Comparison of ENCODE assay signal across 19 cellular contexts in genomic region chr6:151330130-151330715, GRCh38.
DNase-seq lines count a peak whose midpoint lies in the region; ATAC-seq and TF ChIP-seq lines count a peak whose summit lies in the region.
"Had no signal": no experiment of that assay in that cellular context is flagged by ENCODE, and none has a peak within 500 bp of the region (broad histone marks: within the 10 kb centered on the region; RNA-seq: fewer than 3 reads in every experiment).

No MANE protein-coding gene starts in this region.

- no peaks in the 10 kb centered on the region for H3K9me3 Mint-ChIP-seq in nephron
- no peaks in the 10 kb centered on the region for H3K9me3 Mint-ChIP-seq in activated naive CD4-positive, alpha-beta T cell treated with anti-CD3 and anti-CD28 coated beads, Interleukin-2, amount 50 U/mL, for 72 hours
- H3K9me3 Mint-ChIP-seq: activated naive CD4-positive, alpha-beta T cell treated with anti-CD3 and anti-CD28 coated beads, Interleukin-2, amount 50 U/mL, for 24 hours; stimulated activated effector memory CD8-positive, alpha-beta T cell treated with anti-CD3 and anti-CD28 coated beads, Interleukin-12 subunit alpha, Interleukin-12 subunit beta, amount 100 ng/mL, for 72 hours had no signal

- peak overlapping the region in 2 of 3 experiments; percentile 4 to 39 for H3K4me3 Mint-ChIP-seq in nephron
- H3K4me3 Mint-ChIP-seq: activated CD4-positive, alpha-beta T cell treated with anti-CD3 and anti-CD28 coated beads for 36 hours; activated naive CD4-positive, alpha-beta T cell treated with anti-CD3 and anti-CD28 coated beads, Interleukin-2, amount 50 U/mL, for 24 hours; B cell; stimulated activated effector memory CD8-positive, alpha-beta T cell treated with anti-CD3 and anti-CD28 coated beads, Interleukin-12 subunit alpha, Interleukin-12 subunit beta, amount 100 ng/mL, for 72 hours had no signal

- H3K4me3 ChIP-seq in AG04449 (ENCODE audit: low read depth, low read length) (no peak overlapping the region), HEK293 (ENCODE audit: low read depth, low read length) (no peak overlapping the region), brain microvascular endothelial cell (ENCODE audit: low read depth, low read length) (no peak overlapping the region), WERI-Rb-1 (ENCODE audit: low read depth, low read length) (no peak overlapping the region)
- H3K4me3 ChIP-seq: mucosa of descending colon, skin epidermis, upper lobe of left lung had no signal

- H3K9me3 ChIP-seq in HEK293 (ENCODE audit: control insufficient read depth, insufficient read depth, low read depth, low read length) (no peaks in the 10 kb centered on the region), WERI-Rb-1 (ENCODE audit: severe bottlenecking) (no peaks in the 10 kb centered on the region)
- H3K9me3 ChIP-seq: mucosa of descending colon, upper lobe of left lung had no signal

- H3K36me3 ChIP-seq in HEK293 (ENCODE audit: control insufficient read depth in 2 of 2, insufficient read depth in 1 of 2, low read length in 2 of 2) (no peaks in the 10 kb centered on the region; a peak in 1 of 3 replicates), brain microvascular endothelial cell (replicated peaks) (peaks cover 20% of the 10 kb centered on the region), WERI-Rb-1 (no peaks in the 10 kb centered on the region)
- H3K36me3 ChIP-seq: upper lobe of left lung had no signal

- no peaks in the 10 kb centered on the region for H3K4me1 ChIP-seq in HEK293 (ENCODE audit: control insufficient read depth, insufficient read depth, low read length)

- CTCF ChIA-PET in AG04449 (lab: Yijun Ruan, JAX) (interaction anchor here (0.7 to 19.1 kb wide), 5 partner anchors 54 to 513 kb away, joined by 3 to 573 read pairs (median 12); no protein-coding TSS in a partner anchor), HEK293 (lab: Yijun Ruan, JAX) (interaction anchor here (0.5 to 16.8 kb wide), 6 partner anchors 236 to 1258 kb away, joined by 3 to 512 read pairs (median 4); no protein-coding TSS in a partner anchor)

- peak overlapping the region; percentile 70 to 80 (median 72) for H3K27ac Mint-ChIP-seq in nephron
- H3K27ac Mint-ChIP-seq in activated naive CD4-positive, alpha-beta T cell treated with anti-CD3 and anti-CD28 coated beads, Interleukin-2, amount 50 U/mL, for 72 hours, result no peak overlapping the region
- H3K27ac Mint-ChIP-seq: activated CD4-positive, alpha-beta T cell treated with anti-CD3 and anti-CD28 coated beads for 36 hours; activated naive CD4-positive, alpha-beta T cell treated with anti-CD3 and anti-CD28 coated beads, Interleukin-2, amount 50 U/mL, for 24 hours; B cell; stimulated activated effector memory CD8-positive, alpha-beta T cell treated with anti-CD3 and anti-CD28 coated beads, Interleukin-12 subunit alpha, Interleukin-12 subunit beta, amount 100 ng/mL, for 72 hours had no signal

- in situ Hi-C loops in brain microvascular endothelial cell (cut with HindIII; ENCODE audit: low pct_ligation_motif_present, low sequenced_read_pairs), result no loop called here

- peaks cover 30% of the 10 kb centered on the region for H3K36me3 Mint-ChIP-seq in nephron (ENCODE audit: low read depth)
- no peaks in the 10 kb centered on the region for H3K36me3 Mint-ChIP-seq in activated naive CD4-positive, alpha-beta T cell treated with anti-CD3 and anti-CD28 coated beads, Interleukin-2, amount 50 U/mL, for 72 hours
- H3K36me3 Mint-ChIP-seq: activated naive CD4-positive, alpha-beta T cell treated with anti-CD3 and anti-CD28 coated beads, Interleukin-2, amount 50 U/mL, for 24 hours; stimulated activated effector memory CD8-positive, alpha-beta T cell treated with anti-CD3 and anti-CD28 coated beads, Interleukin-12 subunit alpha, Interleukin-12 subunit beta, amount 100 ng/mL, for 72 hours had no signal

- peaks cover 71% of the 10 kb centered on the region for H3K4me1 Mint-ChIP-seq in nephron

- peaks cover 4% of the 10 kb centered on the region for H3K27me3 Mint-ChIP-seq in nephron (ENCODE audit: low read depth)

- TF ChIP-seq CTCF in AG04449 (IDR thresholded peaks at IDR 0.05; ENCODE audit: insufficient read depth, low read length, missing control alignments) (no peak), HEK293 (tag by site-specific recombination; IDR thresholded peaks at IDR 0.05) (no peak), brain microvascular endothelial cell (IDR thresholded peaks at IDR 0.05; ENCODE audit: low read depth, low read length, missing control alignments) (no peak), nephron (IDR thresholded peaks at IDR 0.05; ENCODE audit: unreplicated experiment in 3 of 3) (no peak), WERI-Rb-1 (IDR thresholded peaks at IDR 0.05; ENCODE audit: low read depth, low read length) (no peak)

- H3K27me3 ChIP-seq in brain microvascular endothelial cell (replicated peaks) (no peaks in the 10 kb centered on the region), WERI-Rb-1 (ENCODE audit: insufficient read depth, low read depth, severe bottlenecking) (no peaks in the 10 kb centered on the region)
- H3K27me3 ChIP-seq: upper lobe of left lung had no signal

- DNase-seq in AG04449 (ENCODE audit: low read depth, low spot score) (peak; percentile 69), brain microvascular endothelial cell (peak; percentile 29), hippocampal formation (lab: John Stamatoyannopoulos, UW) (no peak), WERI-Rb-1 (no peak)
- no peak for DNase-seq in activated naive CD4-positive, alpha-beta T cell treated with anti-CD3 and anti-CD28 coated beads, Interleukin-2, amount 50 U/mL, for 72 hours (ENCODE audit: low spot score in 2 of 2)
- DNase-seq: activated CD4-positive, alpha-beta T cell treated with anti-CD3 and anti-CD28 coated beads for 36 hours; cerebellar nuclear complex; DMS153; mucosa of descending colon; NCI-H1694 treated with DMSO at 0.1 percent for 48 hours; NCI-H510A; upper lobe of left lung had no signal

- POLR2A ChIA-PET in AG04449 (lab: Yijun Ruan, JAX), result no interaction called here
- POLR2A ChIA-PET in HEK293 (lab: Yijun Ruan, JAX), result interaction anchor here (0.8 kb wide), 1 partner anchor 60 kb away, joined by 3 read pairs; no protein-coding TSS in a partner anchor

- no peak for ATAC-seq in activated naive CD4-positive, alpha-beta T cell treated with anti-CD3 and anti-CD28 coated beads, Interleukin-2, amount 50 U/mL, for 72 hours
- no peak for ATAC-seq in HG03135 (IDR thresholded peaks at IDR 0.05; ENCODE audit: unreplicated experiment)
- ATAC-seq: activated CD4-positive, alpha-beta T cell treated with anti-CD3 and anti-CD28 coated beads for 36 hours; mucosa of descending colon; stimulated activated effector memory CD8-positive, alpha-beta T cell treated with anti-CD3 and anti-CD28 coated beads, Interleukin-12 subunit alpha, Interleukin-12 subunit beta, amount 100 ng/mL, for 72 hours had no signal

- H3K27ac ChIP-seq in HEK293 (ENCODE audit: extremely low read depth, low read depth, low read length), result no peak overlapping the region
- no peak overlapping the region for H3K27ac ChIP-seq in brain microvascular endothelial cell
- no peak overlapping the region for H3K27ac ChIP-seq in WERI-Rb-1
- H3K27ac ChIP-seq: skin epidermis, upper lobe of left lung had no signal

TF ChIP-seq in HEK293, 187 proteins besides CTCF, POLR2A, EP300 and RAD21:
- peak; percentile 77 for TF ChIP-seq ATF2 (tag by site-specific recombination; IDR thresholded peaks at IDR 0.05; ENCODE audit: low read depth)
- no peak for TF ChIP-seq GLI2 (tag by site-specific recombination; IDR thresholded peaks at IDR 0.05; ENCODE audit: borderline replicate concordance, low read depth)

Comparison
In these comparisons a context has a peak if more than half of its experiments do, and no peak if none do; other contexts are left out.
1. DNase-seq: peak in AG04449 (single experiment) and brain microvascular endothelial cell (single experiment); none in activated naive CD4-positive, alpha-beta T cell treated with anti-CD3 and anti-CD28 coated beads, Interleukin-2, amount 50 U/mL, for 72 hours (0 of 2), hippocampal formation (0 of 2) and WERI-Rb-1 (single experiment).
2. H3K27ac Mint-ChIP-seq: peak in nephron (3 of 3); none in activated naive CD4-positive, alpha-beta T cell treated with anti-CD3 and anti-CD28 coated beads, Interleukin-2, amount 50 U/mL, for 72 hours (0 of 2).